In genomic region chr3:160485931-160486330, GRCh38 we compare ENCODE assay signal across 10 cellular contexts. TPM values are rescaled to one million over a fixed set of nuclear protein-coding genes. Genes with fewer than 3 reads are reported as not detected.
DNase-seq lines count a peak whose midpoint lies in the region; ATAC-seq, FAIRE-seq and TF ChIP-seq lines count a peak whose summit lies in the region.
"Had no signal": no experiment of that assay in that cellular context is flagged by ENCODE, and none has a peak within 500 bp of the region (broad histone marks: within the 10 kb centered on the region; RNA-seq: fewer than 3 reads in every experiment).

No MANE protein-coding gene starts in this region.

- RAD21 ChIA-PET in GM12878 (lab: Charles Lee; ENCODE audit: unreplicated experiment): interaction anchor here (1.0 to 1.6 kb wide), 6 partner anchors 19 to 601 kb away, joined by 3 to 5 read pairs (median 4); partner anchors contain the start of gene TRIM59

- no TSS peak for BruUV-seq in Calu3 (replicated peaks; lab: Mats Ljungman, UMichigan)
- no TSS peak for BruUV-seq in GM12878 (replicated peaks; lab: Mats Ljungman, UMichigan)

- H3K4me1 Mint-ChIP-seq in Calu3 (ENCODE audit: low read depth, unreplicated experiment) (peaks cover 12% of the 10 kb centered on the region), HFFc6 (ENCODE audit: low read depth) (peaks cover 46% of the 10 kb centered on the region)

- TF ChIP-seq CTCF in Calu3 (IDR thresholded peaks at IDR 0.05; ENCODE audit: unreplicated experiment) (no peak), HFFc6 (IDR thresholded peaks at IDR 0.05) (no peak), GM12878 (IDR thresholded peaks at IDR 0.05 in 2 of 3, conservative IDR thresholded peaks at IDR 0.05 in 1 of 3; ENCODE audit: control insufficient read depth in 2 of 3, extremely low read depth in 1 of 3, insufficient read depth in 1 of 3, low read depth in 3 of 3, low read length in 3 of 3) (no peak), osteoblast (IDR thresholded peaks at IDR 0.05; ENCODE audit: extremely low read depth, low read depth, low read length) (no peak), gastroesophageal sphincter (IDR thresholded peaks at IDR 0.05) (no peak)

- ATAC-seq in GM12878 (peak; percentile 72), GM18907 (IDR thresholded peaks at IDR 0.05; ENCODE audit: unreplicated experiment) (no peak), gastroesophageal sphincter (no peak)

- H3K36me3 ChIP-seq in GM12878 (ENCODE audit: control insufficient read depth in 2 of 2, insufficient read depth in 2 of 2, low read length in 1 of 2): no peaks in the 10 kb centered on the region
- no peaks in the 10 kb centered on the region for H3K36me3 ChIP-seq in osteoblast (ENCODE audit: insufficient read depth, low read length)
- no peaks in the 10 kb centered on the region for H3K36me3 ChIP-seq in gastroesophageal sphincter

- H3K9me3 ChIP-seq in GM12878 (replicated peaks; ENCODE audit: control insufficient read depth, insufficient read depth, low read length) (no peaks in the 10 kb centered on the region), osteoblast (ENCODE audit: low read depth, low read length) (no peaks in the 10 kb centered on the region), gastroesophageal sphincter (no peaks in the 10 kb centered on the region)

- in situ Hi-C loops in GM12878 (cut with MboI): loop anchor here (10.0 kb wide), 1 partner anchor 321 kb away; no protein-coding TSS in a partner anchor

- POLR2A ChIA-PET in GM12878 (lab: Charles Lee): no interaction called here

- H3K27me3 Mint-ChIP-seq in Calu3 (ENCODE audit: unreplicated experiment): no peaks in the 10 kb centered on the region
- peaks cover 1% of the 10 kb centered on the region for H3K27me3 Mint-ChIP-seq in HFFc6 (ENCODE audit: insufficient read depth)

- H3K4me2 ChIP-seq in GM12878 (ENCODE audit: control insufficient read depth, insufficient read depth) (peak overlapping the region; percentile 99), osteoblast (ENCODE audit: insufficient read depth, low read length) (peak overlapping the region; percentile 64)

- intact Hi-C loops in Calu3 (cut with micrococcal nuclease; ENCODE audit: unreplicated experiment): loop anchor here (1.0 to 10.0 kb wide), 4 partner anchors 37 to 459 kb away; partner anchors contain the start of gene TRIM59
- intact Hi-C loops in GM12878 (cut with micrococcal nuclease; ENCODE audit: unreplicated experiment): loop anchor here (2.0 to 5.0 kb wide), 3 partner anchors 37 to 454 kb away; partner anchors contain the start of gene TRIM59

- H3K4me3 ChIP-seq in GM12878: peak overlapping the region; percentile 66
- H3K4me3 ChIP-seq in osteoblast (ENCODE audit: insufficient read depth, low read length): peak overlapping the region; percentile 45
- peak overlapping the region in 1 of 2 donors; percentile 20 for H3K4me3 ChIP-seq in gastroesophageal sphincter

- H3K27me3 ChIP-seq in GM12878 (replicated peaks in 1 of 2; ENCODE audit: control insufficient read depth in 2 of 2, insufficient read depth in 2 of 2, low read length in 1 of 2) (no peaks in the 10 kb centered on the region), osteoblast (ENCODE audit: insufficient read depth, low read length) (no peaks in the 10 kb centered on the region), gastroesophageal sphincter (no peaks in the 10 kb centered on the region)

- H3K9ac ChIP-seq in GM12878 (ENCODE audit: control insufficient read depth, insufficient read depth, low read length): peak overlapping the region; percentile 64

- peak overlapping the region; percentile 72 for H3K27ac Mint-ChIP-seq in Calu3 (ENCODE audit: unreplicated experiment)
- peak overlapping the region; percentile 79 for H3K27ac Mint-ChIP-seq in HFFc6

- SMC1A ChIA-PET in GM12878 (lab: Charles Lee; ENCODE audit: uncharacterized antibody, unreplicated experiment): interaction anchor here (0.9 to 1.8 kb wide), 9 partner anchors 12 to 454 kb away, joined by 3 to 6 read pairs (median 3); no protein-coding TSS in a partner anchor

- H3K27ac ChIP-seq in GM12878 (ENCODE audit: control insufficient read depth, insufficient read depth): peak overlapping the region; percentile 52; the same call in 1 of the 2 replicates
- peak overlapping the region; percentile 50 for H3K27ac ChIP-seq in osteoblast (ENCODE audit: low read depth, low read length)
- H3K27ac ChIP-seq in gastroesophageal sphincter: no peak overlapping the region

- H3K4me1 ChIP-seq in GM12878 (ENCODE audit: control insufficient read depth, insufficient read depth, low read length): peaks cover 3% of the 10 kb centered on the region; the same call in 1 of the 2 replicates
- peaks cover 8% of the 10 kb centered on the region for H3K4me1 ChIP-seq in osteoblast (ENCODE audit: insufficient read depth, low read length)
- no peaks in the 10 kb centered on the region for H3K4me1 ChIP-seq in gastroesophageal sphincter

- no peak for FAIRE-seq in GM12878 (lab: Jason Lieb, UNC)

- peak overlapping the region; percentile 70 for H3K4me3 Mint-ChIP-seq in Calu3 (ENCODE audit: low read depth, unreplicated experiment)
- H3K4me3 Mint-ChIP-seq in HFFc6: peak overlapping the region; percentile 87

- peaks cover 12% of the 10 kb centered on the region for H3K36me3 Mint-ChIP-seq in Calu3 (ENCODE audit: insufficient read depth, unreplicated experiment)
- peaks cover 6% of the 10 kb centered on the region; the same call in 1 of the 2 replicates for H3K36me3 Mint-ChIP-seq in HFFc6 (ENCODE audit: low read depth)

- DNase-seq in Calu3 (no peak), HFFc6 (no peak), GM12878 (ENCODE audit: low read depth, low spot score) (no peak), osteoblast (ENCODE audit: insufficient read length, low spot score, missing footprints) (no peak), CD1c-positive myeloid dendritic cell (ENCODE audit: extremely low spot score) (no peak), HuH-7 (ENCODE audit: low spot score) (no peak)
- DNase-seq: activated gamma-delta T cell treated with Interleukin-2 at 50 U/mL for 16 hours, NCI-H187 treated with DMSO at 0.1 percent for 48 hours had no signal

- H3K79me2 ChIP-seq in GM12878 (ENCODE audit: control insufficient read depth, insufficient read depth, low read length) (no peaks in the 10 kb centered on the region), osteoblast (ENCODE audit: insufficient read depth, low read length) (no peaks in the 10 kb centered on the region)

- TF ChIP-seq POLR2A in GM12878 (IDR thresholded peaks at IDR 0.05; ENCODE audit: low read depth, low read length) (no peak), gastroesophageal sphincter (IDR thresholded peaks at IDR 0.05) (no peak)

- H2AFZ ChIP-seq in GM12878 (ENCODE audit: control insufficient read depth, low read depth, low read length) (peak overlapping the region; percentile 94), osteoblast (ENCODE audit: low read length) (peak overlapping the region; percentile 48)

- no peaks in the 10 kb centered on the region for H3K9me3 Mint-ChIP-seq in Calu3 (ENCODE audit: low read depth, unreplicated experiment)
- no peaks in the 10 kb centered on the region for H3K9me3 Mint-ChIP-seq in HFFc6

- TF ChIP-seq EP300 in GM12878 (IDR thresholded peaks at IDR 0.05; ENCODE audit: borderline replicate concordance in 1 of 2, control insufficient read depth in 1 of 2, low read depth in 2 of 2, low read length in 2 of 2) (no peak), gastroesophageal sphincter (IDR thresholded peaks at IDR 0.05) (no peak)

- no peak for TF ChIP-seq RAD21 in GM12878 (IDR thresholded peaks at IDR 0.05; ENCODE audit: insufficient read depth, low read depth, low read length)

- CTCF ChIA-PET in Calu3 (lab: Charles Lee) (interaction anchor here (0.6 to 3.8 kb wide), 10 partner anchors 28 to 1617 kb away, joined by 3 to 15 read pairs (median 4); partner anchors contain the start of gene TRIM59), GM12878 (lab: Yijun Ruan, JAX) (interaction anchor here (0.9 to 2.9 kb wide), 20 partner anchors 9 to 600 kb away, joined by 3 to 28 read pairs (median 4); partner anchors contain the start of gene TRIM59)

- 1% methylated on average over 5 of the region's 5 CpGs for WGBS in GM12878 (ENCODE audit: insufficient coverage, insufficient replicate concordance, low lambda C conversion rate, missing lambda C conversion rate)
- WGBS in gastroesophageal sphincter (ENCODE audit: low coverage in 1 of 2), 2 donors: 48 to 55% methylated on average over 3 to 5 of the region's 5 CpGs

- H4K20me1 ChIP-seq in GM12878 (ENCODE audit: control insufficient read depth, insufficient read depth): no peaks in the 10 kb centered on the region
- H4K20me1 ChIP-seq in osteoblast (ENCODE audit: insufficient read depth, low read length): no peaks in the 10 kb centered on the region

TF ChIP-seq in GM12878, 131 proteins besides CTCF, POLR2A, EP300 and RAD21:
- TF ChIP-seq ZNF384 (IDR thresholded peaks at IDR 0.05; ENCODE audit: borderline replicate concordance, low read depth, low read length) (peak; percentile 16; the same call in 1 of the 2 replicates), NFYA (IDR thresholded peaks at IDR 0.05; ENCODE audit: borderline replicate concordance, low read depth, low read length) (no peak), EGR1 (IDR thresholded peaks at IDR 0.05; ENCODE audit: borderline replicate concordance in 1 of 2, low read depth in 2 of 2, low read length in 2 of 2) (no peak), TCF7 (IDR thresholded peaks at IDR 0.05; ENCODE audit: borderline replicate concordance) (no peak), POU2F2 (IDR thresholded peaks at IDR 0.05; ENCODE audit: borderline replicate concordance, low read depth, low read length) (no peak), NBN (IDR thresholded peaks at IDR 0.05) (no peak)
TF ChIP-seq in GM12878: peak in this region for 1.

RNA-seq across cellular contexts. Expression of gene TRIM59, which starts 36.3 kb away (rescaled TPM):
- total RNA-seq in Calu3 (2022) (20.8 and 22.3 TPM in 2 replicates), GM12878 (2014; rRNA removed) (33.5 and 41.5 TPM in 2 replicates), GM12878 (2014; rRNA removed; fragmentation: Illumina TruSeq; extraction: Trizol) (38.6 and 40.2 TPM in 2 replicates), GM12878 (2021) (27.2 and 29.6 TPM in 2 replicates), osteoblast (21.5 and 22.1 TPM in 2 replicates), gastroesophageal sphincter (1 to 10 TPM; 2.2 to 3.2 (median 2.5) TPM)
- total RNA-seq in HFFc6 (2021; fragmentation: NEBNext Ultra II Directional; extraction: Animal tissue kit (Norgen Biotek cat#: 25700)): 10 to 100 TPM; 30.9 to 50.2 (median 40.7) TPM
- 46.0 and 53.4 TPM in 2 replicates for total RNA-seq in GM12878 (2013; cell fraction: nucleolus; rRNA removed)
- 10.4 TPM for polyA plus RNA-seq in GM12878 (2011; ENCODE audit: low read depth)
- polyA plus RNA-seq in GM12878 (2011; rRNA removed) (33.1 and 43.6 TPM in 2 replicates), GM12878 (2014; fragmentation: Illumina TruSeq; extraction: Trizol) (29.5 and 36.4 TPM in 2 replicates), GM12878 (2014; fragmentation: Nextera tagmentation; extraction: Ambion mirVana) (100 to 1,000 TPM in 1 of 2 experiments, 10 to 100 TPM in 1; 28.9 to 105 TPM), GM12878 (2014; rRNA removed) (13.0 and 14.4 TPM in 2 replicates), GM12878 (2016; fragmentation: Nextera tagmentation; extraction: Ambion mirVana) (10 to 100 TPM; 57.0 to 57.8 TPM)
- polyA plus RNA-seq in GM12878 (2011; cell fraction: cytosol; rRNA removed): 12.3 and 16.9 TPM in 2 replicates
- 10.6 and 11.0 TPM in 2 replicates for polyA plus RNA-seq in GM12878 (2011; cell fraction: nucleus; rRNA removed)
- 11.5 and 12.6 TPM in 2 replicates for polyA plus RNA-seq in GM12878 (2012)
- polyA minus RNA-seq in GM12878 (2011; rRNA and poly(A)+ RNA removed): 24.6 and 29.3 TPM in 2 replicates
- polyA minus RNA-seq in GM12878 (2011; cell fraction: cytosol; rRNA and poly(A)+ RNA removed): 14.7 and 21.5 TPM in 2 replicates
- 13.4 and 22.3 TPM in 2 replicates for polyA minus RNA-seq in GM12878 (2011; cell fraction: nucleus; rRNA and poly(A)+ RNA removed)

Comparison
In these comparisons a context has a peak if more than half of its experiments do, and no peak if none do; other contexts are left out.
1. H3K27ac ChIP-seq: peak in GM12878 (single experiment) and osteoblast (single experiment); none in gastroesophageal sphincter (0 of 4).